In genomic region chr1:231423648-231424047, GRCh38 we compare ENCODE assay signal across 1 cellular context.
TF ChIP-seq lines count a peak whose summit lies in the region.

No MANE protein-coding gene starts in this region.

TF ChIP-seq in HepG2, 621 proteins besides CTCF, POLR2A, EP300 and RAD21 (continued from another document and continues in another):
- TF ChIP-seq LBX2 (CRISPR knock-in tag; IDR thresholded peaks at IDR 0.05; ENCODE audit: borderline replicate concordance), result no peak
- no peak for TF ChIP-seq MNT (IDR thresholded peaks at IDR 0.05)
- TF ChIP-seq GMEB1 (CRISPR knock-in tag; IDR thresholded peaks at IDR 0.05; ENCODE audit: borderline replicate concordance), result no peak
- TF ChIP-seq ZUFSP (CRISPR knock-in tag; IDR thresholded peaks at IDR 0.05; ENCODE audit: borderline replicate concordance), result no peak
- TF ChIP-seq ZNF75D (CRISPR knock-in tag; IDR thresholded peaks at IDR 0.05; ENCODE audit: borderline replicate concordance), result no peak
- TF ChIP-seq GLI4 (CRISPR knock-in tag; IDR thresholded peaks at IDR 0.05; ENCODE audit: borderline replicate concordance), result no peak
- no peak for TF ChIP-seq HES4 (CRISPR knock-in tag; IDR thresholded peaks at IDR 0.05; ENCODE audit: borderline replicate concordance)
- 0 out of 2 replicates have a peak, but pooled peaks have one; percentile 62 for TF ChIP-seq HOXA5 (CRISPR knock-in tag; IDR thresholded peaks at IDR 0.05)
- TF ChIP-seq ATF7-NPFF (CRISPR knock-in tag; IDR thresholded peaks at IDR 0.05; ENCODE audit: low read depth), result no peak
- no peak for TF ChIP-seq TFDP1 (CRISPR knock-in tag; IDR thresholded peaks at IDR 0.05; ENCODE audit: borderline replicate concordance)
- no peak for TF ChIP-seq KAT7 (CRISPR knock-in tag; IDR thresholded peaks at IDR 0.05; ENCODE audit: borderline replicate concordance)
- no peak for TF ChIP-seq HNRNPL (IDR thresholded peaks at IDR 0.05; ENCODE audit: low read depth, low read length)
- no peak for TF ChIP-seq KLF9 (CRISPR knock-in tag; IDR thresholded peaks at IDR 0.05; ENCODE audit: low read depth)
- TF ChIP-seq ARID2 (CRISPR knock-in tag; IDR thresholded peaks at IDR 0.05; ENCODE audit: borderline replicate concordance), result no peak
- TF ChIP-seq SALL1 (CRISPR knock-in tag; IDR thresholded peaks at IDR 0.05), result peak; percentile 23; the same call in 1 of the 2 replicates
- TF ChIP-seq REL (CRISPR knock-in tag; conservative IDR thresholded peaks at IDR 0.05), result no peak
- TF ChIP-seq TARDBP (CRISPR knock-in tag; IDR thresholded peaks at IDR 0.05), result peak; percentile 81
- no peak for TF ChIP-seq ZBTB14 (CRISPR knock-in tag; IDR thresholded peaks at IDR 0.05)
- TF ChIP-seq TFAP4 (IDR thresholded peaks at IDR 0.05; ENCODE audit: borderline replicate concordance, low read depth), result no peak
- peak; percentile 38; the same call in 1 of the 2 replicates for TF ChIP-seq DMAP1 (CRISPR knock-in tag; IDR thresholded peaks at IDR 0.05)
- TF ChIP-seq SRF (IDR thresholded peaks at IDR 0.05; ENCODE audit: low read depth, low read length), result peak; percentile 78
- no peak for TF ChIP-seq JARID2 (CRISPR knock-in tag; IDR thresholded peaks at IDR 0.05; ENCODE audit: insufficient replicate concordance)
- no peak for TF ChIP-seq ISX (CRISPR knock-in tag; conservative IDR thresholded peaks at IDR 0.05)
- TF ChIP-seq MTA1 (CRISPR knock-in tag; IDR thresholded peaks at IDR 0.05; ENCODE audit: borderline replicate concordance), result no peak
- TF ChIP-seq SP5 (CRISPR knock-in tag; IDR thresholded peaks at IDR 0.05; ENCODE audit: borderline replicate concordance, low read depth), result peak; percentile 70; the same call in 1 of the 2 replicates
- no peak for TF ChIP-seq ZNF558 (CRISPR knock-in tag; IDR thresholded peaks at IDR 0.05; ENCODE audit: borderline replicate concordance)
- TF ChIP-seq SNAI1 (CRISPR knock-in tag; IDR thresholded peaks at IDR 0.05; ENCODE audit: borderline replicate concordance), result no peak
- TF ChIP-seq MAF1 (CRISPR knock-in tag; IDR thresholded peaks at IDR 0.05; ENCODE audit: borderline replicate concordance), result no peak
- TF ChIP-seq PRMT3 (CRISPR knock-in tag; IDR thresholded peaks at IDR 0.05; ENCODE audit: borderline replicate concordance, low read depth), result no peak
- TF ChIP-seq ZNF768 (CRISPR knock-in tag; IDR thresholded peaks at IDR 0.05), result no peak
- no peak for TF ChIP-seq RORA (CRISPR knock-in tag; IDR thresholded peaks at IDR 0.05)
- no peak for TF ChIP-seq ZBTB33 (CRISPR knock-in tag; IDR thresholded peaks at IDR 0.05)
- TF ChIP-seq IKZF4 (CRISPR knock-in tag; IDR thresholded peaks at IDR 0.05; ENCODE audit: borderline replicate concordance, low read depth, not compliant biosample characterization), result no peak
- TF ChIP-seq STAG1 (CRISPR knock-in tag; IDR thresholded peaks at IDR 0.05), result no peak
- TF ChIP-seq THAP8 (CRISPR knock-in tag; IDR thresholded peaks at IDR 0.05; ENCODE audit: borderline replicate concordance), result no peak
- TF ChIP-seq SIN3B (IDR thresholded peaks at IDR 0.05; ENCODE audit: low read length), result no peak
- TF ChIP-seq ZNF569 (CRISPR knock-in tag; IDR thresholded peaks at IDR 0.05; ENCODE audit: borderline replicate concordance), result no peak
- peak; percentile 40; the same call in 1 of the 2 replicates for TF ChIP-seq ETV5 (CRISPR knock-in tag; IDR thresholded peaks at IDR 0.05; ENCODE audit: borderline replicate concordance)
- TF ChIP-seq ZNF720 (CRISPR knock-in tag; IDR thresholded peaks at IDR 0.05), result no peak
- no peak for TF ChIP-seq KLF15 (CRISPR knock-in tag; IDR thresholded peaks at IDR 0.05; ENCODE audit: borderline replicate concordance)
- no peak for TF ChIP-seq ZSCAN25 (CRISPR knock-in tag; IDR thresholded peaks at IDR 0.05)
- no peak for TF ChIP-seq BATF2 (CRISPR knock-in tag; IDR thresholded peaks at IDR 0.05)
- no peak for TF ChIP-seq HMGXB4 (CRISPR knock-in tag; IDR thresholded peaks at IDR 0.05; ENCODE audit: borderline replicate concordance in 1 of 2, low read depth in 1 of 2)
- no peak for TF ChIP-seq ZSCAN29 (CRISPR knock-in tag; conservative IDR thresholded peaks at IDR 0.05)
- no peak for TF ChIP-seq NFE2 (CRISPR knock-in tag; IDR thresholded peaks at IDR 0.05)
- peak; percentile 89 for TF ChIP-seq LCORL (IDR thresholded peaks at IDR 0.05)
- peak; percentile 72 for TF ChIP-seq LCORL (CRISPR knock-in tag; IDR thresholded peaks at IDR 0.05)
- no peak for TF ChIP-seq ZNF510 (CRISPR knock-in tag; IDR thresholded peaks at IDR 0.05; ENCODE audit: low read depth)
- no peak for TF ChIP-seq ZNF317 (CRISPR knock-in tag; IDR thresholded peaks at IDR 0.05)
- peak; percentile 87; the same call in 1 of the 2 replicates for TF ChIP-seq FOXJ3 (CRISPR knock-in tag; IDR thresholded peaks at IDR 0.05; ENCODE audit: borderline replicate concordance)
- TF ChIP-seq ZNF33A (CRISPR knock-in tag; IDR thresholded peaks at IDR 0.05; ENCODE audit: borderline replicate concordance), result no peak
- no peak for TF ChIP-seq MTF2 (CRISPR knock-in tag; IDR thresholded peaks at IDR 0.05; ENCODE audit: borderline replicate concordance)
- no peak for TF ChIP-seq RFX3 (CRISPR knock-in tag; IDR thresholded peaks at IDR 0.05)
- peak; percentile 64; the same call in 1 of the 2 replicates for TF ChIP-seq ZKSCAN8 (CRISPR knock-in tag; IDR thresholded peaks at IDR 0.05; ENCODE audit: borderline replicate concordance)
- no peak for TF ChIP-seq MED13 (CRISPR knock-in tag; IDR thresholded peaks at IDR 0.05)
- peak; percentile 88 for TF ChIP-seq BCL6 (CRISPR knock-in tag; IDR thresholded peaks at IDR 0.05)
- no peak for TF ChIP-seq DDIT3 (CRISPR knock-in tag; IDR thresholded peaks at IDR 0.05)
- TF ChIP-seq YY1 (IDR thresholded peaks at IDR 0.05; ENCODE audit: insufficient read depth, insufficient replicate concordance, low read depth, low read length), result no peak
- TF ChIP-seq ZNF737 (CRISPR knock-in tag; IDR thresholded peaks at IDR 0.05; ENCODE audit: borderline replicate concordance), result no peak
- TF ChIP-seq ZNF20 (CRISPR knock-in tag; IDR thresholded peaks at IDR 0.05), result no peak
- TF ChIP-seq ZNF674 (CRISPR knock-in tag; IDR thresholded peaks at IDR 0.05; ENCODE audit: low read depth), result no peak
- TF ChIP-seq NCOA5 (CRISPR knock-in tag; IDR thresholded peaks at IDR 0.05), result no peak
